ENCODE assay signal across 1 cellular context in genomic region chr6:166056637-166057036, GRCh38.
TF ChIP-seq lines count a peak whose summit lies in the region.

No MANE protein-coding gene starts in this region.

TF ChIP-seq in HepG2, 621 proteins besides CTCF, POLR2A, EP300 and RAD21 (continued from another document):
- TF ChIP-seq SNAPC4 (CRISPR knock-in tag; IDR thresholded peaks at IDR 0.05) (no peak), NR0B2 (CRISPR knock-in tag; IDR thresholded peaks at IDR 0.05) (no peak), NPAS2 (CRISPR knock-in tag; IDR thresholded peaks at IDR 0.05; ENCODE audit: borderline replicate concordance) (no peak), ZMAT5 (CRISPR knock-in tag; IDR thresholded peaks at IDR 0.05; ENCODE audit: borderline replicate concordance, low read depth) (no peak), ZNF20 (CRISPR knock-in tag; IDR thresholded peaks at IDR 0.05) (no peak)
